Comparison of ENCODE assay signal across 17 cellular contexts in the genomic region with DNA sequence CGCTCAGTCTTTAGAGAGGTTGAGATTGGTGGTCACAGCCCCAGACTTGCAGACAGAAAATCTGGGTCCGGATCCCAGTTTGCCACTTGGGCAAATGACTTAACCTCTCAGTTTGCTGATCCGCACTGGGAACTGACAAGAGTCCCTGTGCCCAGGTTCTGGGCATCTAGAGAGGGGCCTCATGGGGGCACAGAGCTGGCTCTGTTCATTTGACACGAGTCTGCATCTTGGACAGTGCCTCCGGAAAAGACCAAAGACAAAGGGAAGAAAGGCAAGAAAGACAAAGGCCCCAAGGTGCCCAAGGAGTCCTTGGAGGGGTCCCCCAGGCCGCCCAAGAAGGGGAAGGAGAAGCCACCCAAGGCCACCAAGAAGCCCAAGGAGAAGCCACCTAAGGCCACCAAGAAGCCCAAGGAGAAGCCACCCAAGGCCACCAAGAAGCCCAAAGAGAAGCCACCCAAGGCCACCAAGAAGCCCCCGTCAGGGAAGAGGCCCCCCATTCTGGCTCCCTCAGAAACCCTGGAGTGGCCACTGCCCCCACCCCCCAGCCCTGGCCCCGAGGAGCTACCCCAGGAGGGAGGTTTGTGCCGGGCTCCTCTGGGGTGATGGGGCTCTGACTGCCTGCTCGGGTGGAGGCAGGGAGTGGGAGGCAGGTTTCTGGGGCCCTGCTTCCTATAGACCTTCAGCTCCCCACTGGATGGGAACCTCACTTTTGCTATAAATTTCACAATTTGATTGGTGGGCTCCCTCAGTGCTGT. TPM values are rescaled to one million over a fixed set of nuclear protein-coding genes. Genes with fewer than 3 reads are reported as not detected.
DNase-seq lines count a peak whose midpoint lies in the region; ATAC-seq and TF ChIP-seq lines count a peak whose summit lies in the region.
"Had no signal": no experiment of that assay in that cellular context is flagged by ENCODE, and none has a peak within 500 bp of the region (broad histone marks: within the 10 kb centered on the region; RNA-seq: fewer than 3 reads in every experiment).

No MANE protein-coding gene starts in this region.

- no peaks in the 10 kb centered on the region for H3K9me3 ChIP-seq in BLaER1 treated with 17β-estradiol and CSF1 and Interleukin-3, amounts not matched to agents 10 nM and 100 nM (replicated peaks in 1 of 11)
- no peaks in the 10 kb centered on the region for H3K9me3 ChIP-seq in adipocyte (ENCODE audit: control insufficient read depth, low read length)
- H3K9me3 ChIP-seq: adrenal gland, BE2C had no signal

- H3K4me3 Mint-ChIP-seq in stimulated activated naive B cell treated with anti-CD40 and anti-IgM and Interleukin-4, amounts not matched to agents 10 μg/mL and 1 μg/mL and 100 μg/mL, for 72 hours = no peak overlapping the region
- no peak overlapping the region for H3K4me3 Mint-ChIP-seq in CD14-positive monocyte

- peak overlapping the region in 8 of 10 experiments; percentile 65 to 84 (median 74); a peak in 14 of 20 replicates for H3K4me3 ChIP-seq in BLaER1 treated with 17β-estradiol and CSF1 and Interleukin-3, amounts not matched to agents 10 nM and 100 nM
- peak overlapping the region; percentile 76 for H3K4me3 ChIP-seq in adipocyte (ENCODE audit: low read length)

- H3K27ac Mint-ChIP-seq in stimulated activated naive B cell treated with anti-CD40 and anti-IgM and Interleukin-4, amounts not matched to agents 10 μg/mL and 1 μg/mL and 100 μg/mL, for 72 hours = peak overlapping the region; percentile 57
- no peak overlapping the region for H3K27ac Mint-ChIP-seq in CD14-positive monocyte

- ATAC-seq in stimulated activated naive B cell treated with anti-CD40 and anti-IgM and Interleukin-4, amounts not matched to agents 10 μg/mL and 1 μg/mL and 100 μg/mL, for 72 hours (replicated peaks) = no peak
- ATAC-seq in HG03354 (IDR thresholded peaks at IDR 0.05; ENCODE audit: poor library complexity, severe bottlenecking, unreplicated experiment) = no peak
- ATAC-seq: left cardiac atrium had no signal

- peak overlapping the region in 7 of 11 experiments; percentile 32 to 97 (median 42); a peak in 10 of 22 replicates for H3K27ac ChIP-seq in BLaER1 treated with 17β-estradiol and CSF1 and Interleukin-3, amounts not matched to agents 10 nM and 100 nM
- H3K27ac ChIP-seq in layer of hippocampus (ENCODE audit: low read depth, low read length) = peak overlapping the region; percentile 94
- H3K27ac ChIP-seq: VCaP had no signal

- no peak for TF ChIP-seq CTCF in CD14-positive monocyte (IDR thresholded peaks at IDR 0.05)

- H3K9ac ChIP-seq in BLaER1 treated with 17β-estradiol and CSF1 and Interleukin-3, amounts not matched to agents 10 nM and 100 nM = peak overlapping the region in 10 of 11 experiments; percentile 76 to 89 (median 84); a peak in 18 of 22 replicates
- H3K9ac ChIP-seq in adipocyte (ENCODE audit: low read length) = peak overlapping the region; percentile 81

- peaks cover 42 to 70% (median 56%) of the 10 kb centered on the region in 10 experiments for H3K4me1 ChIP-seq in BLaER1 treated with 17β-estradiol and CSF1 and Interleukin-3, amounts not matched to agents 10 nM and 100 nM
- peaks cover 40% of the 10 kb centered on the region for H3K4me1 ChIP-seq in adipocyte (ENCODE audit: control insufficient read depth, insufficient read depth, low read length)
- H3K4me1 ChIP-seq: adrenal gland, BE2C had no signal

- H3K27me3 ChIP-seq in BLaER1 treated with 17β-estradiol and CSF1 and Interleukin-3, amounts not matched to agents 10 nM and 100 nM = no peaks in the 10 kb centered on the region; a peak in 1 of 22 replicates
- H3K27me3 ChIP-seq in adipocyte (replicated peaks; ENCODE audit: control insufficient read depth, insufficient read depth, low read length) (no peaks in the 10 kb centered on the region), layer of hippocampus (ENCODE audit: control insufficient read depth, insufficient read depth, low read length) (peaks cover 3% of the 10 kb centered on the region)
- H3K27me3 ChIP-seq: adrenal gland, BE2C had no signal

- peak overlapping the region; percentile 82 to 98 (median 92) for H3K4me2 ChIP-seq in BLaER1 treated with 17β-estradiol and CSF1 and Interleukin-3, amounts not matched to agents 10 nM and 100 nM

- no peaks in the 10 kb centered on the region for H3K9me3 Mint-ChIP-seq in stimulated activated naive B cell treated with anti-CD40 and anti-IgM and Interleukin-4, amounts not matched to agents 10 μg/mL and 1 μg/mL and 100 μg/mL, for 72 hours
- peaks cover 0 to 8% (median 0%) of the 10 kb centered on the region in 7 donors for H3K9me3 Mint-ChIP-seq in CD14-positive monocyte
- H3K9me3 Mint-ChIP-seq: naive B cell had no signal

- peaks cover 0 to 70% (median 66%) of the 10 kb centered on the region in 11 experiments; a peak in 18 of 22 replicates for H4K20me1 ChIP-seq in BLaER1 treated with 17β-estradiol and CSF1 and Interleukin-3, amounts not matched to agents 10 nM and 100 nM

- H3K27me3 Mint-ChIP-seq in stimulated activated naive B cell treated with anti-CD40 and anti-IgM and Interleukin-4, amounts not matched to agents 10 μg/mL and 1 μg/mL and 100 μg/mL, for 72 hours = no peaks in the 10 kb centered on the region
- peaks cover 37 to 43% (median 38%) of the 10 kb centered on the region in 3 donors for H3K27me3 Mint-ChIP-seq in CD14-positive monocyte (ENCODE audit: low read depth in 3 of 3)
- H3K27me3 Mint-ChIP-seq: naive B cell had no signal

- peaks cover 20 to 58% (median 54%) of the 10 kb centered on the region in 11 experiments for H3K36me3 ChIP-seq in BLaER1 treated with 17β-estradiol and CSF1 and Interleukin-3, amounts not matched to agents 10 nM and 100 nM
- peaks cover 18% of the 10 kb centered on the region for H3K36me3 ChIP-seq in adipocyte (ENCODE audit: control insufficient read depth, insufficient read depth, low read length, severe bottlenecking)
- H3K36me3 ChIP-seq: BE2C had no signal

- H3K4me1 Mint-ChIP-seq in stimulated activated naive B cell treated with anti-CD40 and anti-IgM and Interleukin-4, amounts not matched to agents 10 μg/mL and 1 μg/mL and 100 μg/mL, for 72 hours = peaks cover 30 to 38% of the 10 kb centered on the region in 2 donors
- H3K4me1 Mint-ChIP-seq in CD14-positive monocyte = peaks cover 3% of the 10 kb centered on the region

- no peak for DNase-seq in adipocyte (ENCODE audit: low read depth)
- DNase-seq in stimulated activated naive B cell treated with anti-CD40 and anti-IgM and Interleukin-4, amounts not matched to agents 10 μg/mL and 1 μg/mL and 100 μg/mL, for 72 hours = no peak
- DNase-seq in NCI-H226 = no peak
- DNase-seq in CD14-positive monocyte (ENCODE audit: low spot score) = no peak
- DNase-seq in SK-N-DZ (ENCODE audit: low spot score) = no peak
- DNase-seq: adrenal gland; BE2C; effector memory CD4-positive, alpha-beta T cell; left cardiac atrium; naive B cell; NCI-H1436 treated with DMSO at 0.1 percent for 48 hours; NCI-H748 treated with DMSO at 0.1 percent for 48 hours; SHP77 treated with DMSO at 0.1 percent for 48 hours had no signal

- H3K36me3 Mint-ChIP-seq in stimulated activated naive B cell treated with anti-CD40 and anti-IgM and Interleukin-4, amounts not matched to agents 10 μg/mL and 1 μg/mL and 100 μg/mL, for 72 hours = peaks cover 4 to 9% of the 10 kb centered on the region in 2 donors
- no peaks in the 10 kb centered on the region for H3K36me3 Mint-ChIP-seq in CD14-positive monocyte
- H3K36me3 Mint-ChIP-seq: naive B cell had no signal

- intact Hi-C loops in CD14-positive monocyte (cut with micrococcal nuclease) = no loop called here

RNA-seq across cellular contexts. Expression of a gene that starts 2.3 kb away (rescaled TPM):
- not detected for polyA plus RNA-seq in CD14-positive monocyte
- polyA plus RNA-seq in SK-N-DZ (2014; cell fraction: cytosol; rRNA removed) = 7.9 and 10.0 TPM in 2 replicates
- polyA plus RNA-seq in SK-N-DZ (2014; cell fraction: nucleus; rRNA removed) = 55.9 and 111 TPM in 2 replicates

RNA-seq across cellular contexts. Expression of a gene that starts 16.9 kb away (rescaled TPM):
- 10 to 100 TPM; 24.1 to 25.7 TPM for polyA plus RNA-seq in CD14-positive monocyte
- polyA plus RNA-seq in SK-N-DZ (2014; cell fraction: cytosol; rRNA removed) = 133 and 138 TPM in 2 replicates
- 191 and 245 TPM in 2 replicates for polyA plus RNA-seq in SK-N-DZ (2014; cell fraction: nucleus; rRNA removed)

RNA-seq across cellular contexts. Expression of a gene that starts 24.2 kb away (rescaled TPM):
- 1 to 10 TPM; 4.8 TPM for polyA plus RNA-seq in CD14-positive monocyte
- polyA plus RNA-seq in SK-N-DZ (2014; cell fraction: cytosol; rRNA removed) = 12.0 and 14.9 TPM in 2 replicates
- 42.3 and 58.7 TPM in 2 replicates for polyA plus RNA-seq in SK-N-DZ (2014; cell fraction: nucleus; rRNA removed)

RNA-seq across cellular contexts. Expression of a gene that starts 34.6 kb away (rescaled TPM):
- polyA plus RNA-seq in CD14-positive monocyte = not detected
- polyA plus RNA-seq in SK-N-DZ (2014; cell fraction: cytosol; rRNA removed) = not detected in 2 replicates
- not detected in 2 replicates for polyA plus RNA-seq in SK-N-DZ (2014; cell fraction: nucleus; rRNA removed)

RNA-seq across cellular contexts. Expression of a gene that starts 41.1 kb away (rescaled TPM):
- polyA plus RNA-seq in CD14-positive monocyte = not detected
- polyA plus RNA-seq in SK-N-DZ (2014; cell fraction: cytosol; rRNA removed) = 15.5 and 22.9 TPM in 2 replicates
- 6.3 and 12.6 TPM in 2 replicates for polyA plus RNA-seq in SK-N-DZ (2014; cell fraction: nucleus; rRNA removed)
